Comparison of ENCODE assay signal across 22 cellular contexts in the genomic region with DNA sequence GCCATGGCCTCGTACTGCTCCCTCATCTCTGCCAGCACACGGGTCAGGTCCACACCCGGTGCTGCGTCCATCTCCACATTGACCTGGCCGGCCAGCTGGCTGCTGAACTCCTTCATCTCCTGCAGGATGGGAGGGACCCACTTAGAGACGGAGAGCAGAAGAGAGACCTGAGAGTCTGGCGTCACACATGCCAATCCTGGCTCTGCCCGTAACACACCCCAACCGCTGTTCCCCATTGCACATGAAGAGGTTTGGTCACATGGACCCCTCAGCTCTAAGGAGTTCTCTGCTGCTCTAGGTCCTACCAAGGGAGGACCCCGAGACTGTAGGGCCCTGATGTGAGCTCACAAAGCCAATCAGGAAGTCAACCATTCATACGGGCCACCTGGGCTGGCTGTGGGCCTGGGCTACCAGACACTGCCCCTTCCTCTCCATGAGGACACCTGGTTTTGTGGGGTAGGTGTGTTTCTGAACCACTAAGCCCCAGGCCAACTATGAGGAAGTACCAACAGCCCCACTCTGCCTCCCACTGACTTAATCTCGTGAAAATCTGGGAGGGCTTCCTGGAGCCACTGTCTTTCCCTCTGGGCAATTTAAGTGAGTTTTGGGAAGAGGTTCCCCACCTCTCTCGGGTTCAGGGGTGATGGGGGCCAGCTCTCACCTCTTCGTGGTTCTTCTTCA. TPM values are rescaled to one million over a fixed set of nuclear protein-coding genes. Genes with fewer than 3 reads are reported as not detected.
A peak's percentile ranks its signal among the peaks of the same experiment; 100 is the strongest.
DNase-seq lines count a peak whose midpoint lies in the region; ATAC-seq, FAIRE-seq and TF ChIP-seq lines count a peak whose summit lies in the region.
"Had no signal": no experiment of that assay in that cellular context is flagged by ENCODE, and none has a peak within 500 bp of the region (broad histone marks: within the 10 kb centered on the region; RNA-seq: fewer than 3 reads in every experiment).

No MANE protein-coding gene starts in this region.

- H3K4me2 ChIP-seq in IMR-90 (ENCODE audit: low read depth, low read length): no peak overlapping the region
- H3K4me2 ChIP-seq in mammary epithelial cell (ENCODE audit: insufficient read depth, low read depth, low read length): peak overlapping the region; percentile 84
- peak overlapping the region; percentile 78 for H3K4me2 ChIP-seq in keratinocyte (ENCODE audit: control insufficient read depth, extremely low read depth, insufficient read depth, low read depth, low read length)

- H3K79me1 ChIP-seq in IMR-90 (ENCODE audit: low read depth in 1 of 2, low read length in 2 of 2): no peaks in the 10 kb centered on the region

- no peak for TF ChIP-seq CTCF in IMR-90 (conservative IDR thresholded peaks at IDR 0.05; ENCODE audit: low read depth, low read length)
- no peak for TF ChIP-seq CTCF in mammary epithelial cell (conservative IDR thresholded peaks at IDR 0.05 in 1 of 2, IDR thresholded peaks at IDR 0.05 in 1 of 2; ENCODE audit: extremely low read depth in 1 of 2, insufficient read depth in 1 of 2, low read depth in 1 of 2, low read length in 2 of 2)
- TF ChIP-seq CTCF in keratinocyte (optimal IDR thresholded peaks at IDR 0.05 in 1 of 3, IDR thresholded peaks at IDR 0.05 in 1 of 3, conservative IDR thresholded peaks at IDR 0.05 in 1 of 3; ENCODE audit: extremely low read depth in 1 of 3, insufficient read depth in 2 of 3, low read length in 3 of 3): no peak
- TF ChIP-seq CTCF in BE2C (IDR thresholded peaks at IDR 0.05; ENCODE audit: low read depth, low read length): no peak

- no peaks in the 10 kb centered on the region for H3K9me3 ChIP-seq in IMR-90 (ENCODE audit: control insufficient read depth, insufficient read depth, low read length)
- H3K9me3 ChIP-seq in mammary epithelial cell (replicated peaks; ENCODE audit: insufficient read depth, low read length): no peaks in the 10 kb centered on the region
- no peaks in the 10 kb centered on the region for H3K9me3 ChIP-seq in keratinocyte (ENCODE audit: control insufficient read depth, low read depth, low read length)
- H3K9me3 ChIP-seq in thymus (ENCODE audit: control insufficient read depth): no peaks in the 10 kb centered on the region
- no peaks in the 10 kb centered on the region for H3K9me3 ChIP-seq in BE2C
- H3K9me3 ChIP-seq: Caco-2 had no signal

- no peaks in the 10 kb centered on the region for H3K36me3 ChIP-seq in IMR-90 (ENCODE audit: control insufficient read depth, insufficient read depth, low read length)
- peaks cover 23% of the 10 kb centered on the region for H3K36me3 ChIP-seq in mammary epithelial cell (ENCODE audit: insufficient read depth, low read length)
- peaks cover 0 to 13% of the 10 kb centered on the region in 2 experiments for H3K36me3 ChIP-seq in keratinocyte (ENCODE audit: control insufficient read depth in 2 of 2, extremely low read depth in 1 of 2, insufficient read depth in 2 of 2, low read length in 2 of 2)
- H3K36me3 ChIP-seq in thymus (ENCODE audit: control insufficient read depth, insufficient read depth): no peaks in the 10 kb centered on the region
- H3K36me3 ChIP-seq in BE2C: no peaks in the 10 kb centered on the region

- H3K27me3 ChIP-seq in IMR-90 (ENCODE audit: control insufficient read depth, insufficient read depth, low read length): no peaks in the 10 kb centered on the region
- H3K27me3 ChIP-seq in mammary epithelial cell (ENCODE audit: insufficient read depth, low read length): no peaks in the 10 kb centered on the region
- H3K27me3 ChIP-seq in keratinocyte (ENCODE audit: control insufficient read depth, extremely low read depth, insufficient read depth, low read length): peaks cover 4% of the 10 kb centered on the region
- H3K27me3 ChIP-seq in thymus (ENCODE audit: control insufficient read depth, insufficient read depth): no peaks in the 10 kb centered on the region
- no peaks in the 10 kb centered on the region for H3K27me3 ChIP-seq in BE2C

- intact Hi-C loops in IMR-90 (cut with micrococcal nuclease): no loop called here
- intact Hi-C loops in mammary epithelial cell (cut with micrococcal nuclease): no loop called here

- no peak overlapping the region for H2BK15ac ChIP-seq in IMR-90 (ENCODE audit: low read depth, low read length)

- H4K5ac ChIP-seq in IMR-90 (ENCODE audit: low read depth, low read length): no peak overlapping the region

- BruUV-seq in IMR-90 (replicated peaks; lab: Mats Ljungman, UMichigan): no TSS peak
- no TSS peak for BruUV-seq in mammary epithelial cell (replicated peaks; lab: Mats Ljungman, UMichigan)

- no peak overlapping the region for H3K56ac ChIP-seq in IMR-90 (ENCODE audit: extremely low read depth, insufficient read depth, low read length)

- H3K18ac ChIP-seq in IMR-90 (ENCODE audit: low read depth, low read length): no peak overlapping the region

- in situ Hi-C loops in IMR-90 (cut with MboI; ENCODE audit: low sequenced_read_pairs) (no loop called here), mammary epithelial cell (cut with MboI; ENCODE audit: low sequenced_read_pairs in 2 of 2) (no loop called here)

- H3K79me2 ChIP-seq in mammary epithelial cell (ENCODE audit: insufficient read depth, low read length): peaks cover 26% of the 10 kb centered on the region
- no peaks in the 10 kb centered on the region for H3K79me2 ChIP-seq in keratinocyte (ENCODE audit: control insufficient read depth, insufficient read depth, low read length)

- H2AK5ac ChIP-seq in IMR-90 (ENCODE audit: low read depth, low read length): 0 out of 2 replicates have a peak overlapping the region, but pooled peaks have one; percentile 11

- dilution Hi-C loops in IMR-90 (cut with HindIII; ENCODE audit: low sequenced_read_pairs, unreplicated experiment): no loop called here
- dilution Hi-C loops in mammary epithelial cell (cut with HindIII; ENCODE audit: low sequenced_read_pairs): no loop called here
- dilution Hi-C loops in keratinocyte (cut with MboI; ENCODE audit: extremely low pct_ligation_motif_present, low sequenced_read_pairs): no loop called here

- H2AK9ac ChIP-seq in IMR-90 (replicated peaks; ENCODE audit: low read depth, low read length, poor library complexity): no peak overlapping the region

- H3K23ac ChIP-seq in IMR-90 (ENCODE audit: low read depth, low read length): no peak overlapping the region

- H3K9ac ChIP-seq in IMR-90 (ENCODE audit: low read depth, low read length): no peak overlapping the region
- no peak overlapping the region for H3K9ac ChIP-seq in mammary epithelial cell (ENCODE audit: insufficient read depth, low read length)
- no peak overlapping the region for H3K9ac ChIP-seq in keratinocyte (ENCODE audit: control insufficient read depth, extremely low read depth, insufficient read depth, low read length)
- H3K9ac ChIP-seq: GM23248 had no signal

- H3K4me3 ChIP-seq in IMR-90 (ENCODE audit: insufficient read depth, low read depth, low read length): no peak overlapping the region
- H3K4me3 ChIP-seq in mammary epithelial cell (replicated peaks in 1 of 3; ENCODE audit: insufficient read depth in 1 of 3, low read depth in 2 of 3, low read length in 3 of 3): peak overlapping the region in 2 of 3 experiments; percentile 45 to 53
- peak overlapping the region in 1 of 3 experiments; percentile 33 for H3K4me3 ChIP-seq in keratinocyte (ENCODE audit: control insufficient read depth in 2 of 3, extremely low read depth in 1 of 3, insufficient read depth in 2 of 3, low read depth in 1 of 3, low read length in 3 of 3)
- H3K4me3 ChIP-seq in thymus (ENCODE audit: low read length): peak overlapping the region; percentile 11
- no peak overlapping the region for H3K4me3 ChIP-seq in BE2C (ENCODE audit: low read depth, low read length)
- H3K4me3 ChIP-seq: GM23248 had no signal

- H4K20me1 ChIP-seq in IMR-90 (ENCODE audit: insufficient read depth, low read length) (no peaks in the 10 kb centered on the region), mammary epithelial cell (ENCODE audit: insufficient read depth, low read length) (no peaks in the 10 kb centered on the region), keratinocyte (ENCODE audit: control insufficient read depth, extremely low read depth, insufficient read depth, low read length) (no peaks in the 10 kb centered on the region)

- ATAC-seq in IMR-90 (ENCODE audit: low read depth): no peak
- ATAC-seq: HCT116, Right ventricle myocardium inferior had no signal

- no peak for TF ChIP-seq POLR2A in IMR-90 (IDR thresholded peaks at IDR 0.05; ENCODE audit: low read depth, low read length)

- FAIRE-seq in keratinocyte (lab: Jason Lieb, UNC): no peak

- no peak overlapping the region for H2BK20ac ChIP-seq in IMR-90 (ENCODE audit: low read depth, low read length)

- 90% methylated on average over 10 of the region's 14 CpGs; no CpG with 5 or more reads in 1 of the 2 experiments for WGBS in IMR-90 (ENCODE audit: extremely low coverage in 2 of 2, insufficient read length in 1 of 2), 2 experiments
- WGBS in mammary epithelial cell (ENCODE audit: low coverage, missing lambda C conversion rate): 92% methylated on average over 9 of the region's 14 CpGs
- WGBS in thymus: 89% methylated on average over 14 of the region's 14 CpGs

- H4K91ac ChIP-seq in IMR-90 (ENCODE audit: insufficient read depth, low read depth, low read length): no peak overlapping the region

- no peak overlapping the region for H2BK120ac ChIP-seq in IMR-90 (ENCODE audit: low read depth, low read length)

- no peak overlapping the region for H2AFZ ChIP-seq in IMR-90 (replicated peaks; ENCODE audit: low read length, poor library complexity)
- no peak overlapping the region for H2AFZ ChIP-seq in mammary epithelial cell (ENCODE audit: low read depth, low read length)
- no peak overlapping the region for H2AFZ ChIP-seq in keratinocyte (ENCODE audit: control insufficient read depth, low read length)
- H2AFZ ChIP-seq: GM23248 had no signal

- H2BK5ac ChIP-seq in IMR-90 (ENCODE audit: low read depth, low read length, poor library complexity, severe bottlenecking): no peak overlapping the region

- H4K8ac ChIP-seq in IMR-90 (ENCODE audit: low read depth in 2 of 2, low read length in 2 of 2): no peak overlapping the region

- 0 out of 2 replicates have a peak, but pooled peaks cover 3% of the 10 kb centered on the region for H3K9me1 ChIP-seq in IMR-90 (ENCODE audit: insufficient read depth, low read length)
- H3K9me1 ChIP-seq in keratinocyte (ENCODE audit: control insufficient read depth, extremely low read depth, insufficient read depth, low read length): peaks cover 2% of the 10 kb centered on the region

- H3K14ac ChIP-seq in IMR-90 (replicated peaks; ENCODE audit: low read depth, low read length): no peak overlapping the region

- DNase-seq in IMR-90: no peak
- no peak for DNase-seq in mammary epithelial cell
- DNase-seq in keratinocyte (ENCODE audit: low read depth, low spot score): no peak
- DNase-seq in MV-4-11 (lab: John Stamatoyannopoulos, UW): no peak
- DNase-seq in BE2C: no peak
- no peak for DNase-seq in occipital lobe (lab: John Stamatoyannopoulos, UW)
- no peak for DNase-seq in NCI-H187 (lab: John Stamatoyannopoulos, UW)
- DNase-seq: 8988T; Caco-2; CD4-positive, CD25-positive, alpha-beta regulatory T cell; DMS153; GDM1; GM23248; NCI-H1417 treated with DMSO at 0.1 percent for 48 hours; NCI-H1930; NCI-H345; NCI-H524 treated with DMSO at 0.1 percent for 48 hours had no signal

- POLR2A ChIA-PET in IMR-90 (lab: Charles Lee; ENCODE audit: unreplicated experiment): interaction anchor here (0.5 kb wide), 1 partner anchor 10 kb away, joined by 3 read pairs; no protein-coding TSS in a partner anchor

- no peak overlapping the region for H3K4ac ChIP-seq in IMR-90 (ENCODE audit: low read depth, low read length)

- H3K27ac ChIP-seq in IMR-90 (ENCODE audit: insufficient read depth, low read length): no peak overlapping the region
- no peak overlapping the region for H3K27ac ChIP-seq in mammary epithelial cell (ENCODE audit: insufficient read depth, low read depth, low read length)
- H3K27ac ChIP-seq in keratinocyte (ENCODE audit: control insufficient read depth, insufficient read depth, low read length): no peak overlapping the region
- peak overlapping the region; percentile 52 for H3K27ac ChIP-seq in thymus (ENCODE audit: low read depth)
- H3K27ac ChIP-seq: GM23248 had no signal

- no peak for TF ChIP-seq RAD21 in IMR-90 (IDR thresholded peaks at IDR 0.05; ENCODE audit: low read length)

- CTCF ChIA-PET in IMR-90 (lab: Yijun Ruan, JAX): no interaction called here
- CTCF ChIA-PET in mammary epithelial cell (lab: Charles Lee; ENCODE audit: low non-redundant PET): no interaction called here

- H3K4me1 ChIP-seq in IMR-90 (ENCODE audit: control insufficient read depth, insufficient read depth, low read length) (peaks cover 8% of the 10 kb centered on the region), mammary epithelial cell (ENCODE audit: insufficient read depth, low read length) (peaks cover 59% of the 10 kb centered on the region), keratinocyte (ENCODE audit: control insufficient read depth, extremely low read depth, insufficient read depth, low read length) (peaks cover 71% of the 10 kb centered on the region), thymus (ENCODE audit: control insufficient read depth, insufficient read depth, low read length) (no peaks in the 10 kb centered on the region), BE2C (peaks cover 32% of the 10 kb centered on the region)

RNA-seq across cellular contexts. Expression of gene KRT15, which starts 2.4 kb away (rescaled TPM):
- total RNA-seq in IMR-90 (2012; rRNA removed) (2.9 and 3.6 TPM in 2 replicates), mammary epithelial cell (1,000 to 10,000 TPM in 1 of 2 donors, 100 to 1,000 TPM in 1; 302 to 1,980 TPM), occipital lobe (0.16 TPM)
- polyA plus RNA-seq in IMR-90 (2012; rRNA removed) (5.3 and 7.6 TPM in 2 replicates), mammary epithelial cell (2,083 TPM), keratinocyte (505 to 838 TPM (median 729 TPM) in 3 replicates), thymus (831 TPM)
- 3.4 and 3.7 TPM in 2 replicates for polyA plus RNA-seq in IMR-90 (2012; cell fraction: cytosol; rRNA removed)
- polyA plus RNA-seq in IMR-90 (2012; cell fraction: nucleus; rRNA removed; ENCODE audit: low replicate concordance): 17.3 and 18.6 TPM in 2 replicates
- polyA minus RNA-seq in mammary epithelial cell (1,726 TPM), keratinocyte (290 to 313 TPM (median 304 TPM) in 3 replicates)
- polyA plus RNA-seq in keratinocyte (2011; ENCODE audit: low read depth): 432 TPM
- polyA plus RNA-seq in keratinocyte (2011; cell fraction: cytosol; rRNA removed): 289 and 341 TPM in 2 replicates
- 596 and 717 TPM in 2 replicates for polyA plus RNA-seq in keratinocyte (2011; cell fraction: nucleus; rRNA removed)
- polyA plus RNA-seq in keratinocyte (2012; ENCODE audit: low replicate concordance): 349 and 756 TPM in 2 replicates
- 129 TPM for polyA minus RNA-seq in keratinocyte (2011; cell fraction: cytosol; rRNA and poly(A)+ RNA removed)
- 90.1 and 93.1 TPM in 2 replicates for polyA minus RNA-seq in keratinocyte (2011; cell fraction: nucleus; rRNA and poly(A)+ RNA removed)
- not detected for polyA plus RNA-seq in BE2C (2012; ENCODE audit: insufficient read depth, insufficient read length, low read depth)
- total RNA-seq: CD4-positive, CD25-positive, alpha-beta regulatory T cell; Right ventricle myocardium inferior had no signal
- polyA plus RNA-seq: CD4-positive, CD25-positive, alpha-beta regulatory T cell had no signal

RNA-seq across cellular contexts. Expression of gene KRT13, which starts 10.9 kb away (rescaled TPM):
- total RNA-seq in IMR-90 (2012; rRNA removed) (0.18 and 0.28 TPM in 2 replicates), mammary epithelial cell (1 to 10 TPM in 1 of 2 donors, under 1 TPM in 1; 0.17 to 1.4 TPM), occipital lobe (0.78 TPM)
- polyA plus RNA-seq in IMR-90 (2012; rRNA removed) (0.56 and 0.60 TPM in 2 replicates), mammary epithelial cell (1.2 TPM), keratinocyte (15.2 to 46.6 TPM (median 24.0 TPM) in 3 replicates), thymus (75.9 TPM)
- 0.42 and 0.44 TPM in 2 replicates for polyA plus RNA-seq in IMR-90 (2012; cell fraction: cytosol; rRNA removed)
- 0.61 and 0.87 TPM in 2 replicates for polyA plus RNA-seq in IMR-90 (2012; cell fraction: nucleus; rRNA removed; ENCODE audit: low replicate concordance)
- polyA minus RNA-seq in mammary epithelial cell (not detected), keratinocyte (20.5 to 41.8 TPM (median 22.2 TPM) in 3 replicates)
- polyA plus RNA-seq in keratinocyte (2011; ENCODE audit: low read depth): 4.2 TPM
- polyA plus RNA-seq in keratinocyte (2011; cell fraction: cytosol; rRNA removed): 38.3 and 41.9 TPM in 2 replicates
- polyA plus RNA-seq in keratinocyte (2011; cell fraction: nucleus; rRNA removed): 84.8 and 170 TPM in 2 replicates
- 5.4 and 12.9 TPM in 2 replicates for polyA plus RNA-seq in keratinocyte (2012; ENCODE audit: low replicate concordance)
- polyA minus RNA-seq in keratinocyte (2011; cell fraction: cytosol; rRNA and poly(A)+ RNA removed): 23.6 TPM
- polyA minus RNA-seq in keratinocyte (2011; cell fraction: nucleus; rRNA and poly(A)+ RNA removed): 32.3 and 50.6 TPM in 2 replicates
- not detected for polyA plus RNA-seq in BE2C (2012; ENCODE audit: insufficient read depth, insufficient read length, low read depth)
- total RNA-seq: Caco-2; CD4-positive, CD25-positive, alpha-beta regulatory T cell; Daoy; GM23248; Right ventricle myocardium inferior had no signal
- polyA plus RNA-seq: AG04450; CD4-positive, CD25-positive, alpha-beta regulatory T cell; GM23248 had no signal

RNA-seq across cellular contexts. Expression of gene KRT19, which starts 11.8 kb away (rescaled TPM):
- 14.7 and 18.1 TPM in 2 replicates for total RNA-seq in IMR-90 (2012; rRNA removed)
- polyA plus RNA-seq in IMR-90 (2012; rRNA removed): 12.0 and 12.5 TPM in 2 replicates
- polyA plus RNA-seq in IMR-90 (2012; cell fraction: cytosol; rRNA removed): 12.7 and 12.8 TPM in 2 replicates
- 5.0 and 8.4 TPM in 2 replicates for polyA plus RNA-seq in IMR-90 (2012; cell fraction: nucleus; rRNA removed; ENCODE audit: low replicate concordance)
- total RNA-seq in mammary epithelial cell: 10 to 100 TPM in 1 of 2 donors, not detected in 1; 29.3 TPM
- 1.7 TPM for polyA plus RNA-seq in mammary epithelial cell
- not detected for polyA minus RNA-seq in mammary epithelial cell
- 29.7 to 60.4 TPM (median 35.5 TPM) in 3 replicates for polyA plus RNA-seq in keratinocyte
- 8.6 TPM for polyA plus RNA-seq in keratinocyte (2011; ENCODE audit: low read depth)
- 22.7 and 31.3 TPM in 2 replicates for polyA plus RNA-seq in keratinocyte (2011; cell fraction: cytosol; rRNA removed)
- polyA plus RNA-seq in keratinocyte (2011; cell fraction: nucleus; rRNA removed): 39.4 and 46.1 TPM in 2 replicates
- polyA plus RNA-seq in keratinocyte (2012; ENCODE audit: low replicate concordance): 4.1 and 67.7 TPM in 2 replicates
- polyA minus RNA-seq in keratinocyte: 27.5 to 67.0 TPM (median 34.9 TPM) in 3 replicates
- polyA minus RNA-seq in keratinocyte (2011; cell fraction: cytosol; rRNA and poly(A)+ RNA removed): 44.3 TPM
- 14.4 and 24.6 TPM in 2 replicates for polyA minus RNA-seq in keratinocyte (2011; cell fraction: nucleus; rRNA and poly(A)+ RNA removed)
- polyA plus RNA-seq in thymus: 758 TPM
- 23.0 TPM for polyA plus RNA-seq in BE2C (2012; ENCODE audit: insufficient read depth, insufficient read length, low read depth)
- 11.4 TPM for total RNA-seq in occipital lobe
- total RNA-seq: CD4-positive, CD25-positive, alpha-beta regulatory T cell had no signal
- polyA plus RNA-seq: CD4-positive, CD25-positive, alpha-beta regulatory T cell had no signal

RNA-seq across cellular contexts. Expression of gene KRT36, which starts 26.6 kb away (rescaled TPM):
- total RNA-seq in IMR-90 (2012; rRNA removed) (not detected in 2 replicates), mammary epithelial cell (not detected), occipital lobe (not detected)
- polyA plus RNA-seq in IMR-90 (2012; rRNA removed) (not detected in 2 replicates), mammary epithelial cell (not detected), keratinocyte (not detected in 3 replicates), thymus (3.5 TPM)
- 0.03 TPM in 1 of 2 replicates, not detected in the other for polyA plus RNA-seq in IMR-90 (2012; cell fraction: cytosol; rRNA removed)
- not detected in 2 replicates for polyA plus RNA-seq in IMR-90 (2012; cell fraction: nucleus; rRNA removed; ENCODE audit: low replicate concordance)
- polyA minus RNA-seq in mammary epithelial cell (not detected), keratinocyte (not detected in 3 replicates)
- not detected for polyA plus RNA-seq in keratinocyte (2011; ENCODE audit: low read depth)
- not detected in 2 replicates for polyA plus RNA-seq in keratinocyte (2011; cell fraction: cytosol; rRNA removed)
- polyA plus RNA-seq in keratinocyte (2011; cell fraction: nucleus; rRNA removed): not detected in 2 replicates
- not detected in 2 replicates for polyA plus RNA-seq in keratinocyte (2012; ENCODE audit: low replicate concordance)
- not detected for polyA minus RNA-seq in keratinocyte (2011; cell fraction: cytosol; rRNA and poly(A)+ RNA removed)
- polyA minus RNA-seq in keratinocyte (2011; cell fraction: nucleus; rRNA and poly(A)+ RNA removed): not detected in 2 replicates
- polyA plus RNA-seq in BE2C (2012; ENCODE audit: insufficient read depth, insufficient read length, low read depth): not detected
- total RNA-seq: Caco-2; CD4-positive, CD25-positive, alpha-beta regulatory T cell; Daoy; GM23248; Right ventricle myocardium inferior had no signal
- polyA plus RNA-seq: AG04450; CD4-positive, CD25-positive, alpha-beta regulatory T cell; GM23248 had no signal

RNA-seq across cellular contexts. Expression of gene KRT35, which starts 35.3 kb away (rescaled TPM):
- total RNA-seq in IMR-90 (2012; rRNA removed): not detected in 2 replicates
- polyA plus RNA-seq in IMR-90 (2012; rRNA removed): not detected in 2 replicates
- not detected in 2 replicates for polyA plus RNA-seq in IMR-90 (2012; cell fraction: cytosol; rRNA removed)
- polyA plus RNA-seq in IMR-90 (2012; cell fraction: nucleus; rRNA removed; ENCODE audit: low replicate concordance): not detected in 2 replicates
- not detected for total RNA-seq in mammary epithelial cell
- not detected for polyA plus RNA-seq in mammary epithelial cell
- not detected for polyA minus RNA-seq in mammary epithelial cell
- polyA plus RNA-seq in keratinocyte: not detected in 3 replicates
- not detected for polyA plus RNA-seq in keratinocyte (2011; ENCODE audit: low read depth)
- polyA plus RNA-seq in keratinocyte (2011; cell fraction: cytosol; rRNA removed): not detected in 2 replicates
- not detected in 2 replicates for polyA plus RNA-seq in keratinocyte (2011; cell fraction: nucleus; rRNA removed)
- not detected in 2 replicates for polyA plus RNA-seq in keratinocyte (2012; ENCODE audit: low replicate concordance)
- not detected in 3 replicates for polyA minus RNA-seq in keratinocyte
- not detected for polyA minus RNA-seq in keratinocyte (2011; cell fraction: cytosol; rRNA and poly(A)+ RNA removed)
- not detected in 2 replicates for polyA minus RNA-seq in keratinocyte (2011; cell fraction: nucleus; rRNA and poly(A)+ RNA removed)
- polyA plus RNA-seq in thymus: 0.21 TPM
- polyA plus RNA-seq in BE2C (2012; ENCODE audit: insufficient read depth, insufficient read length, low read depth): not detected
- not detected for total RNA-seq in occipital lobe
- total RNA-seq: Caco-2; CD4-positive, CD25-positive, alpha-beta regulatory T cell; Daoy; GM23248; Right ventricle myocardium inferior had no signal
- polyA plus RNA-seq: AG04450; CD4-positive, CD25-positive, alpha-beta regulatory T cell; GM23248 had no signal

Comparison
In these comparisons a context has a peak if more than half of its experiments do, and no peak if none do; other contexts are left out.
1. H3K4me3 ChIP-seq: peak in mammary epithelial cell (2 of 3) and thymus (single experiment); none in IMR-90 (single experiment) and BE2C (single experiment).
2. RNA of gene KRT15, which starts 2.4 kb away (polyA plus RNA-seq): 2,083 TPM in mammary epithelial cell (single experiment), 831 TPM in thymus (single experiment) and 289 to 838 TPM in keratinocyte; 3.4 to 18.6 TPM in IMR-90; every median in the first group is over 10 times any median in the second.
3. RNA of gene KRT19, which starts 11.8 kb away (polyA plus RNA-seq): 758 TPM in thymus (single experiment); 4.1 to 67.7 TPM in keratinocyte, 5.0 to 12.8 TPM in IMR-90 and 1.7 TPM in mammary epithelial cell (single experiment); every median in the first group is over 10 times any median in the second.